ENCODE assay signal across 8 cellular contexts in the genomic region with DNA sequence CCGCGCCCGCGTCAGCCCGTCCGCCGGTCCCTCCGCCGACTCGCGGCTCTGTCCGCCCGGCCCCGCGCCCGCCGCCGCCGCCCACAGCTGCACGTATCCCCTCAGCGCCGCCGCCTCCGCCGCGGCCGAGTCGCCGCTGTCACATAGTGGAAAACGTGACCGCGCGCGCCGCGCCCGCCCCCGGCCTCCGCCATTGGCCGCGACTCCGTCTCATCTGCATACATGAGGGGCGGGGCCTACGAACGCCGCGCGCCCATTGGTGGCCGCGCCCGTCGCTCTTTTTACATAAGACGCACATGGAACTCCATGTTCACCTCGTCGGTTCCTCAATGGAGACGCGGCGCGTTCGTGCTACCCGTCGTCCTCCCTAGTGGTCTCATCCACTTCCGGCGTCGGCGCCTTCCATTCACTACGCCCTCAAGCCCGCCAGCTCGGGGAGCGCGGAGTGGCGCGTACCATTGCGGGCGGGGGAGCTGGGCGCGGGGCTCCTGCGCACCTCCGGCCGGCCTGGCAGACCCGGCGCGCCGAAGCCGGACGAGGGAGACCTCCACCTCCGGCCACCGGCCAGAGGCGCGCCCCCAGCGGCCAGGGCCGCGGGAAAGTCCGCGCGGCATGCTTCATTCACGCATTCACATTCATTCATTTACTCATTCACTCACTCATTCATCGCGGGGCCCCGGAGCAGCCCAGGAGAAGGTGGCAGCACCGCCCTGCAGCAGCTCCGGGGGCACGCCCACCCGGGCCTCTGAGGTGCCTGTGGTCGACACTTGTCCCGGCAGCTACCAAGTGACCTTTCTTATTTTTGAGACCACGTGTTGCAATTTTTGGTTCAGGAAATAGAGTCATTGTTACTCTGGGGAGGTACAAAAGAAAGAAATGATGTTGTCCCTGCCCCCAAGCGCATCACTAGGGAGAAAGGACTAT. TPM values are rescaled to one million over a fixed set of nuclear protein-coding genes. Genes with fewer than 3 reads are reported as not detected.
DNase-seq lines count a peak whose midpoint lies in the region; ATAC-seq and TF ChIP-seq lines count a peak whose summit lies in the region.

No MANE protein-coding gene starts in this region.

- peak overlapping the region; percentile 74 for H3K4me3 ChIP-seq in OCI-LY1 (ENCODE audit: low read depth, low read length, poor library complexity, severe bottlenecking)

- peaks cover 30% of the 10 kb centered on the region for H3K4me1 ChIP-seq in OCI-LY1 (ENCODE audit: insufficient read depth, low read length, severe bottlenecking)

- DNase-seq in DMS 273 treated with DMSO at 0.1 percent for 48 hours (lab: John Stamatoyannopoulos, UW) (peak; percentile 94), HuH-7 (ENCODE audit: low spot score) (peak; percentile 89), activated T-cell treated with anti-CD3 and anti-CD28 coated beads for 24 hours (ENCODE audit: low read depth) (peak; percentile 95), epithelial cell of prostate (ENCODE audit: low read depth, low spot score) (peak; percentile 88), mucosa of gallbladder (ENCODE audit: low spot score) (peak; percentile 99)
- peak; percentile 93 to 96 for DNase-seq in stimulated activated CD8-positive, alpha-beta memory T cell treated with anti-CD3 and anti-CD28 coated beads, Interleukin-4, amount 100 ng/mL, for 4 hours (ENCODE audit: low read depth in 2 of 2, low spot score in 1 of 2)

- H3K27me3 ChIP-seq in OCI-LY1 (ENCODE audit: insufficient read depth, low read length), result 0 out of 2 replicates have a peak, but pooled peaks cover 2% of the 10 kb centered on the region

- H3K9me3 ChIP-seq in OCI-LY1 (ENCODE audit: low read length), result no peaks in the 10 kb centered on the region

- no peaks in the 10 kb centered on the region for H4K20me1 ChIP-seq in OCI-LY1 (ENCODE audit: insufficient read depth, low read length)

- peak; percentile 17; the same call in 1 of the 2 replicates for TF ChIP-seq CTCF in OCI-LY1 (IDR thresholded peaks at IDR 0.05; ENCODE audit: low read length)

- peak overlapping the region; percentile 43 for H3K9ac ChIP-seq in OCI-LY1 (ENCODE audit: low read length)

- H3K27ac ChIP-seq in OCI-LY1 (ENCODE audit: low read depth, low read length, poor library complexity, severe bottlenecking) (no peak overlapping the region), epithelial cell of prostate (peak overlapping the region; percentile 91)

- no peaks in the 10 kb centered on the region for H3K79me2 ChIP-seq in OCI-LY1 (ENCODE audit: insufficient read depth, low read length)

- ATAC-seq in GM21515 (IDR thresholded peaks at IDR 0.05; ENCODE audit: unreplicated experiment), result peak; percentile 87

- peak overlapping the region; percentile 59 for H3K4me2 ChIP-seq in OCI-LY1 (ENCODE audit: low read length)

- H3K9me2 ChIP-seq in OCI-LY1 (ENCODE audit: low read depth, low read length), result no peaks in the 10 kb centered on the region

- H2AFZ ChIP-seq in OCI-LY1 (ENCODE audit: low read length), result peak overlapping the region; percentile 11; the same call in 1 of the 2 replicates

- no peaks in the 10 kb centered on the region for H3K36me3 ChIP-seq in OCI-LY1 (ENCODE audit: insufficient read depth, low read length)

- no peaks in the 10 kb centered on the region for H3F3A ChIP-seq in OCI-LY1 (ENCODE audit: insufficient read depth, low read length)

RNA-seq across cellular contexts. Expression of a gene that starts 0.5 kb away (rescaled TPM):
- 29.8 TPM for total RNA-seq in mucosa of gallbladder

RNA-seq across cellular contexts. Expression of a gene that starts 31.4 kb away (rescaled TPM):
- total RNA-seq in mucosa of gallbladder, result 25.6 TPM

RNA-seq across cellular contexts. Expression of a gene that starts 49.1 kb away (rescaled TPM):
- total RNA-seq in mucosa of gallbladder, result 18.0 TPM
